Comparison of ENCODE assay signal across 27 cellular contexts in genomic region chr6:121210943-121211342, GRCh38.
"Had no signal": no experiment of that assay in that cellular context is flagged by ENCODE, and none has a peak within 500 bp of the region (broad histone marks: within the 10 kb centered on the region; RNA-seq: fewer than 3 reads in every experiment).

No MANE protein-coding gene starts in this region.

- H3K9ac ChIP-seq: neural progenitor cell had no signal

- H3K4me3 ChIP-seq: heart right ventricle, hepatocyte, left ventricle myocardium inferior, lung, neural progenitor cell, prostate gland, right lobe of liver, stomach, suprapubic skin, thoracic aorta, tibial artery, upper lobe of right lung had no signal

- H3K36me3 ChIP-seq: neural progenitor cell, neutrophil, prostate gland, right lobe of liver, thoracic aorta, upper lobe of right lung had no signal

- H3K9me3 ChIP-seq: neutrophil, prostate gland, right lobe of liver had no signal

- H3K4me1 ChIP-seq: heart right ventricle, left ventricle myocardium inferior, neural progenitor cell, prostate gland, right lobe of liver, stomach, suprapubic skin, tibial artery, upper lobe of right lung had no signal

- H3K79me2 ChIP-seq: hepatocyte had no signal

- ATAC-seq: heart right ventricle; natural killer cell; right lobe of liver; stimulated activated naive B cell treated with anti-CD40 and anti-IgM and Interleukin-4, amounts not matched to agents 10 μg/mL and 1 μg/mL and 100 μg/mL, for 72 hours; stimulated activated naive CD8-positive, alpha-beta T cell treated with anti-CD3 and anti-CD28 coated beads, Interleukin-15, Interleukin-2, amounts not matched to agents 100 U/mL and 50 U/mL, for 24 hours had no signal

- H3K4me2 ChIP-seq: hepatocyte, neural progenitor cell had no signal

- H3K27me3 ChIP-seq: heart right ventricle, hepatocyte, neural progenitor cell, neutrophil, right lobe of liver, stomach, suprapubic skin, tibial artery, upper lobe of right lung had no signal

- H2AFZ ChIP-seq: hepatocyte, neural progenitor cell had no signal

- DNase-seq: heart right ventricle; islet precursor cell; left ventricle myocardium inferior; mesenchymal stem cell; naive B cell; natural killer cell; nephron progenitor cell; occipital lobe; right lobe of liver; stimulated activated CD4-positive, alpha-beta T cell treated with anti-CD3 and anti-CD28 coated beads, Interleukin-12 subunit alpha, Interleukin-12 subunit beta, amount 100 ng/mL, for 4 hours; stimulated activated CD4-positive, alpha-beta T cell treated with anti-CD3 and anti-CD28 coated beads, Interleukin-15, amount 100 ng/mL, for 24 hours; stimulated activated CD4-positive, alpha-beta T cell treated with anti-CD3 and anti-CD28 coated beads, Interleukin-2, amount 100 ng/mL, for 24 hours; stimulated activated CD4-positive, alpha-beta T cell treated with anti-CD3 and anti-CD28 coated beads, Interleukin-4, amount 100 ng/mL, for 1 hour; stimulated activated naive B cell treated with anti-CD40 and anti-IgM and Interleukin-4, amounts not matched to agents 10 μg/mL and 1 μg/mL and 100 μg/mL, for 72 hours; stimulated activated naive CD8-positive, alpha-beta T cell treated with anti-CD3 and anti-CD28 coated beads, Interleukin-15, Interleukin-2, amounts not matched to agents 100 U/mL and 50 U/mL, for 24 hours; stomach; tibial artery; trophoblast cell; upper lobe of right lung had no signal

- H3K27ac ChIP-seq: heart right ventricle, hepatocyte, left ventricle myocardium inferior, neural progenitor cell, neutrophil, prostate gland, right lobe of liver, stomach, suprapubic skin, thoracic aorta, tibial artery, upper lobe of right lung had no signal

- FAIRE-seq: urothelium cell line had no signal
